ENCODE assay signal across 1 cellular context in the genomic region with DNA sequence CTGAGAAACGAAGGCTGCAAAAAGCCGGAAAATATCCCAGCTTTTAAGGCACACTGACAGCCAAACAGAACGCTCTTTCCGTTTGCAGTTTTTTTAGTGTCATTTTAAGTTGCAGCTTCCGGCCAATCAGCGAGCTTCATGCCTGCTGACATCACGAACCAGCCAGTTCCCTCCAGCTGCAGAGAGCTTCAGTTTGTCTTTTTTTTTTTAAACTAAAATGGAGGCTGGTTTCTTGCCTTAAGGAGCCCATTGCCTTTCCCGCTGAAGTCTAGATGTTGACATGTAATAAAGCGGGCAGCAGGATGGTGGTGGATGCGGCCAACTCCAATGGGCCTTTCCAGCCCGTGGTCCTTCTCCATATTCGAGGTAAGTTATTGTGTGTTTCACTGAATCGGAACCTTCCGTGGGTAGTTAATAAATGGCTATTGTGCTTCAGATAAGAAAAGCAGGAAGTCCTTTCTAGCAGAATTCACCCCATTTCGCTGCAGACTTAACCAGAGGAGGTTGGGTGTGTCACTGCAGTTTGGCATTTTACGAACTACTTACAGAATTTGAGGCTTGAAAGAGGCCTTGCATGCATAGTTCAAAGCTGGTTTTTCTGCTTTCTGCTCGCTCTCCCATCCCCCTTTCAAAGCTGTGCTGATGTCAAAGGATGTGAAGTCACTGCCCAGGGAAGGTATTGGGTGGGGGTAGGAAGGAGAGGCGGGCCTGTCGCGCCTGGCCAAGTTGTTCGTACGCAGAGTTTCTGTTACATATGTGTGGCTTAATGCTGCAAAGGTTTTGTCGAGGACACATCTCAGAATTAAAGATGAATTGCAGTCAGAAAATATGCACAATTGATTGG.
A peak's percentile ranks its signal among the peaks of the same experiment; 100 is the strongest.
TF ChIP-seq lines count a peak whose summit lies in the region.

No MANE protein-coding gene starts in this region.

TF ChIP-seq in GM12878, 131 proteins besides CTCF, POLR2A, EP300 and RAD21 (continued from another document):
- TF ChIP-seq, protein P1, sequence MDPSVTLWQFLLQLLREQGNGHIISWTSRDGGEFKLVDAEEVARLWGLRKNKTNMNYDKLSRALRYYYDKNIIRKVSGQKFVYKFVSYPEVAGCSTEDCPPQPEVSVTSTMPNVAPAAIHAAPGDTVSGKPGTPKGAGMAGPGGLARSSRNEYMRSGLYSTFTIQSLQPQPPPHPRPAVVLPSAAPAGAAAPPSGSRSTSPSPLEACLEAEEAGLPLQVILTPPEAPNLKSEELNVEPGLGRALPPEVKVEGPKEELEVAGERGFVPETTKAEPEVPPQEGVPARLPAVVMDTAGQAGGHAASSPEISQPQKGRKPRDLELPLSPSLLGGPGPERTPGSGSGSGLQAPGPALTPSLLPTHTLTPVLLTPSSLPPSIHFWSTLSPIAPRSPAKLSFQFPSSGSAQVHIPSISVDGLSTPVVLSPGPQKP (IDR thresholded peaks at IDR 0.05; ENCODE audit: low read depth, low read length), result peak; percentile 66
- TF ChIP-seq NKRF (conservative IDR thresholded peaks at IDR 0.05), result peak; percentile 68
- TF ChIP-seq KAT2A (conservative IDR thresholded peaks at IDR 0.05; ENCODE audit: control insufficient read depth, low read depth, low read length), result no peak
- TF ChIP-seq ZNF622 (IDR thresholded peaks at IDR 0.05), result no peak
- no peak for TF ChIP-seq ZNF274 (IDR thresholded peaks at IDR 0.05; ENCODE audit: insufficient read depth, insufficient read length)
- TF ChIP-seq, protein P2, sequence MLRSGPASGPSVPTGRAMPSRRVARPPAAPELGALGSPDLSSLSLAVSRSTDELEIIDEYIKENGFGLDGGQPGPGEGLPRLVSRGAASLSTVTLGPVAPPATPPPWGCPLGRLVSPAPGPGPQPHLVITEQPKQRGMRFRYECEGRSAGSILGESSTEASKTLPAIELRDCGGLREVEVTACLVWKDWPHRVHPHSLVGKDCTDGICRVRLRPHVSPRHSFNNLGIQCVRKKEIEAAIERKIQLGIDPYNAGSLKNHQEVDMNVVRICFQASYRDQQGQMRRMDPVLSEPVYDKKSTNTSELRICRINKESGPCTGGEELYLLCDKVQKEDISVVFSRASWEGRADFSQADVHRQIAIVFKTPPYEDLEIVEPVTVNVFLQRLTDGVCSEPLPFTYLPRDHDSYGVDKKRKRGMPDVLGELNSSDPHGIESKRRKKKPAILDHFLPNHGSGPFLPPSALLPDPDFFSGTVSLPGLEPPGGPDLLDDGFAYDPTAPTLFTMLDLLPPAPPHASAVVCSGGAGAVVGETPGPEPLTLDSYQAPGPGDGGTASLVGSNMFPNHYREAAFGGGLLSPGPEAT (IDR thresholded peaks at IDR 0.05; ENCODE audit: low read depth), result peak; percentile 84
- TF ChIP-seq MAX (IDR thresholded peaks at IDR 0.05; ENCODE audit: low read depth, low read length), result peak; percentile 51; the same call in 1 of the 2 replicates
- 0 out of 2 replicates have a peak, but pooled peaks have one; percentile 6 for TF ChIP-seq MEF2A (IDR thresholded peaks at IDR 0.05; ENCODE audit: insufficient read depth, low read depth, low read length)
- TF ChIP-seq SPI1 (IDR thresholded peaks at IDR 0.05; ENCODE audit: borderline replicate concordance, insufficient read depth, low read depth, low read length), result peak; percentile 33; the same call in 1 of the 2 replicates
- TF ChIP-seq, protein P3, sequence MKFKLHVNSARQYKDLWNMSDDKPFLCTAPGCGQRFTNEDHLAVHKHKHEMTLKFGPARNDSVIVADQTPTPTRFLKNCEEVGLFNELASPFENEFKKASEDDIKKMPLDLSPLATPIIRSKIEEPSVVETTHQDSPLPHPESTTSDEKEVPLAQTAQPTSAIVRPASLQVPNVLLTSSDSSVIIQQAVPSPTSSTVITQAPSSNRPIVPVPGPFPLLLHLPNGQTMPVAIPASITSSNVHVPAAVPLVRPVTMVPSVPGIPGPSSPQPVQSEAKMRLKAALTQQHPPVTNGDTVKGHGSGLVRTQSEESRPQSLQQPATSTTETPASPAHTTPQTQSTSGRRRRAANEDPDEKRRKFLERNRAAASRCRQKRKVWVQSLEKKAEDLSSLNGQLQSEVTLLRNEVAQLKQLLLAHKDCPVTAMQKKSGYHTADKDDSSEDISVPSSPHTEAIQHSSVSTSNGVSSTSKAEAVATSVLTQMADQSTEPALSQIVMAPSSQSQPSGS (IDR thresholded peaks at IDR 0.05; ENCODE audit: low read length), result peak; percentile 81
- TF ChIP-seq MTA3 (IDR thresholded peaks at IDR 0.05; ENCODE audit: borderline replicate concordance, low read length), result no peak
- 0 out of 2 replicates have a peak, but pooled peaks have one; percentile 73 for TF ChIP-seq WRNIP1 (IDR thresholded peaks at IDR 0.05; ENCODE audit: borderline replicate concordance, low read depth, low read length)
- peak; percentile 93 for TF ChIP-seq YY1 (IDR thresholded peaks at IDR 0.05; ENCODE audit: low read depth, low read length)
- no peak for TF ChIP-seq NR2C2 (IDR thresholded peaks at IDR 0.05; ENCODE audit: borderline replicate concordance, control insufficient read depth, insufficient read length, low read depth)
- peak; percentile 20; the same call in 1 of the 3 replicates for TF ChIP-seq POU2F2 (IDR thresholded peaks at IDR 0.05; ENCODE audit: borderline replicate concordance, low read depth, low read length)
- TF ChIP-seq KLF5 (IDR thresholded peaks at IDR 0.05; ENCODE audit: partially characterized antibody), result peak; percentile 65
- no peak for TF ChIP-seq NFXL1 (IDR thresholded peaks at IDR 0.05; ENCODE audit: borderline replicate concordance)
- TF ChIP-seq BMI1 (IDR thresholded peaks at IDR 0.05; ENCODE audit: borderline replicate concordance), result no peak
- no peak for TF ChIP-seq BCL11A (IDR thresholded peaks at IDR 0.05; ENCODE audit: low read depth, low read length)
- peak; percentile 41 for TF ChIP-seq JUNB (IDR thresholded peaks at IDR 0.05)
- TF ChIP-seq CREM (IDR thresholded peaks at IDR 0.05; ENCODE audit: low read depth), result peak; percentile 92
